ENCODE assay signal across 8 cellular contexts in genomic region chr12:14769462-14769836, GRCh38. TPM values are rescaled to one million over a fixed set of nuclear protein-coding genes. Genes with fewer than 3 reads are reported as not detected.
A peak's percentile ranks its signal among the peaks of the same experiment; 100 is the strongest.
DNase-seq lines count a peak whose midpoint lies in the region; ATAC-seq, FAIRE-seq and TF ChIP-seq lines count a peak whose summit lies in the region.

No MANE protein-coding gene starts in this region.

- peak; percentile 64 for DNase-seq in NCI-H146 (lab: John Stamatoyannopoulos, UW)
- no peak for DNase-seq in NCI-H146 treated with DMSO at 0.1 percent for 48 hours (lab: John Stamatoyannopoulos, UW; ENCODE audit: unreplicated experiment)
- peak in 25 of 42 donors; percentile 19 to 63 (median 34) for DNase-seq in head of caudate nucleus
- peak; percentile 21 to 63 for DNase-seq in psoas muscle
- no peak for DNase-seq in GM12891 (ENCODE audit: insufficient read length, low spot score)
- DNase-seq in hippocampal formation (lab: John Stamatoyannopoulos, UW) = no peak

- H3K36me3 ChIP-seq in psoas muscle (ENCODE audit: insufficient read depth in 1 of 2, low read depth in 1 of 2) = peaks cover 0 to 3% of the 10 kb centered on the region in 2 donors

- intact Hi-C loops in head of caudate nucleus (cut with DNase I) = no loop called here
- intact Hi-C loops in psoas muscle (cut with DNase I) = no loop called here

- H3K27ac ChIP-seq in psoas muscle = peak overlapping the region; percentile 97

- H3K4me1 ChIP-seq in psoas muscle = peaks cover 16% of the 10 kb centered on the region

- TF ChIP-seq POLR2A in GM12891 (IDR thresholded peaks at IDR 0.05; ENCODE audit: low read depth, low read length) = no peak

- peak overlapping the region; percentile 89 for H3K4me3 ChIP-seq in WI38 (ENCODE audit: low read depth, low read length)
- H3K4me3 ChIP-seq in psoas muscle = peak overlapping the region; percentile 91

- 19 to 31% (median 22%) methylated on average over 17 to 19 of the region's 19 CpGs for WGBS in psoas muscle, 3 donors

- TF ChIP-seq CTCF in WI38 (IDR thresholded peaks at IDR 0.05; ENCODE audit: low read depth, low read length) (no peak), psoas muscle (IDR thresholded peaks at IDR 0.05) (no peak)

- H3K27me3 ChIP-seq in psoas muscle (ENCODE audit: insufficient read depth in 3 of 3, low read length in 2 of 3) = no peaks in the 10 kb centered on the region

- ATAC-seq in HG02840 (IDR thresholded peaks at IDR 0.05; ENCODE audit: low FRiP score, unreplicated experiment) (peak; percentile 2), psoas muscle (peak in 3 of 4 donors; percentile 1 to 7 (median 3))

- no peak for FAIRE-seq in GM12891 (lab: Jason Lieb, UNC)

- peaks cover 3% of the 10 kb centered on the region for H3K9me3 ChIP-seq in psoas muscle

TF ChIP-seq in GM12891, 5 proteins besides CTCF, POLR2A, EP300 and RAD21:
- TF ChIP-seq POU2F2 (IDR thresholded peaks at IDR 0.05; ENCODE audit: low read depth, low read length) = no peak
- TF ChIP-seq PAX5 (IDR thresholded peaks at IDR 0.05; ENCODE audit: insufficient read depth, low read length, severe bottlenecking) = no peak
- TF ChIP-seq SPI1 (IDR thresholded peaks at IDR 0.05; ENCODE audit: low read depth, low read length) = no peak
- TF ChIP-seq POLR2AphosphoS5 (IDR thresholded peaks at IDR 0.05; ENCODE audit: low read depth, low read length) = no peak
- TF ChIP-seq TAF1 (IDR thresholded peaks at IDR 0.05; ENCODE audit: low read depth, low read length) = no peak; the same call in 1 of the 2 replicates

RNA-seq across cellular contexts. Expression of gene WBP11, which starts 33.8 kb away (rescaled TPM):
- 10 to 100 TPM; 34.6 to 68.0 (median 58.3) TPM for total RNA-seq in psoas muscle
- 10 to 100 TPM; 22.7 to 48.7 (median 43.0) TPM for polyA plus RNA-seq in psoas muscle
- 46.2 TPM for polyA plus RNA-seq in GM12891 (2012; ENCODE audit: low read depth, missing spikeins)

RNA-seq across cellular contexts. Expression of gene C12orf60, which starts 34.0 kb away (rescaled TPM):
- 1 to 10 TPM in 3 of 4 donors, under 1 TPM in 1; 0.78 to 2.3 (median 1.6) TPM for total RNA-seq in psoas muscle
- 1 to 10 TPM in 2 of 3 donors, under 1 TPM in 1; 0.49 to 4.0 (median 1.8) TPM for polyA plus RNA-seq in psoas muscle
- 1.9 TPM for polyA plus RNA-seq in GM12891 (2012; ENCODE audit: low read depth, missing spikeins)

RNA-seq across cellular contexts. Expression of gene SMCO3, which starts 44.5 kb away (rescaled TPM):
- not detected for total RNA-seq in psoas muscle
- polyA plus RNA-seq in psoas muscle = under 1 TPM in 2 of 3 donors, not detected in 1; 0.04 to 0.05 TPM
- 0.10 TPM for polyA plus RNA-seq in GM12891 (2012; ENCODE audit: low read depth, missing spikeins)

Comparison
In these comparisons a context has a peak if more than half of its experiments do, and no peak if none do; other contexts are left out.
1. DNase-seq: peak in NCI-H146 (single experiment), head of caudate nucleus (25 of 42) and psoas muscle (2 of 2); none in NCI-H146 treated with DMSO at 0.1 percent for 48 hours (single experiment), GM12891 (single experiment) and hippocampal formation (0 of 2).